9 cellular contexts compared by ENCODE assay signal in genomic region chr3:10196389-10197052, GRCh38. TPM values are rescaled to one million over a fixed set of nuclear protein-coding genes. Genes with fewer than 3 reads are reported as not detected.
DNase-seq lines count a peak whose midpoint lies in the region; ATAC-seq, FAIRE-seq and TF ChIP-seq lines count a peak whose summit lies in the region.
"Had no signal": no experiment of that assay in that cellular context is flagged by ENCODE, and none has a peak within 500 bp of the region (broad histone marks: within the 10 kb centered on the region; RNA-seq: fewer than 3 reads in every experiment).

No MANE protein-coding gene starts in this region.

- in situ Hi-C loops in K562 (cut with MboI), result no loop called here

- H3K9me3 Mint-ChIP-seq in CD14-positive monocyte, result peaks cover 0 to 2% (median 0%) of the 10 kb centered on the region in 7 donors
- no peaks in the 10 kb centered on the region for H3K9me3 Mint-ChIP-seq in natural killer cell treated with Interleukin-12 subunit alpha and Interleukin-12 subunit beta and Interleukin-15 and Interleukin-18, amount 100 ng/mL, for 72 hours

- H3K4me3 Mint-ChIP-seq in CD14-positive monocyte, result peak overlapping the region in 1 of 2 donors; percentile 54
- peak overlapping the region; percentile 83 for H3K4me3 Mint-ChIP-seq in natural killer cell treated with Interleukin-12 subunit alpha and Interleukin-12 subunit beta and Interleukin-15 and Interleukin-18, amount 100 ng/mL, for 72 hours

- H4K20me1 ChIP-seq in MM.1S (ENCODE audit: insufficient read depth, low read length), result no peaks in the 10 kb centered on the region
- H4K20me1 ChIP-seq in K562 (replicated peaks; ENCODE audit: control insufficient read depth, insufficient read depth, low read length), result no peaks in the 10 kb centered on the region

- DNase-seq in CD14-positive monocyte (ENCODE audit: low spot score), result peak; percentile 68
- DNase-seq in MM.1S, result peak; percentile 18
- DNase-seq in K562 (ENCODE audit: extremely low read depth in 1 of 4, low spot score in 3 of 4), result peak in 2 of 4 experiments; percentile 28 to 43
- no peak for DNase-seq in natural killer cell treated with Interleukin-12 subunit alpha and Interleukin-12 subunit beta and Interleukin-15 and Interleukin-18, amount 100 ng/mL, for 72 hours (ENCODE audit: low spot score)
- DNase-seq in body of pancreas, result no peak
- DNase-seq in NCI-H1436 (lab: John Stamatoyannopoulos, UW), result no peak
- DNase-seq: retina had no signal

- FAIRE-seq in K562 (lab: Jason Lieb, UNC), result no peak

- BruUV-seq in K562 (replicated peaks; lab: Mats Ljungman, UMichigan), result no TSS peak

- 62% methylated on average over 12 of the region's 12 CpGs for WGBS in K562 (ENCODE audit: insufficient coverage, low coverage, missing lambda C conversion rate)
- WGBS in body of pancreas, 2 donors, result 67 to 75% methylated on average over 11 to 12 of the region's 12 CpGs

- TF ChIP-seq CTCF in CD14-positive monocyte (IDR thresholded peaks at IDR 0.05) (no peak), MM.1S (IDR thresholded peaks at IDR 0.05; ENCODE audit: low read length) (no peak), K562 (IDR thresholded peaks at IDR 0.05 in 2 of 3, conservative IDR thresholded peaks at IDR 0.05 in 1 of 3; ENCODE audit: insufficient read depth in 2 of 3, low read depth in 1 of 3, low read length in 3 of 3) (no peak), body of pancreas (IDR thresholded peaks at IDR 0.05) (no peak)

- no peak overlapping the region for H3K4me2 ChIP-seq in MM.1S (ENCODE audit: low read depth, low read length)
- H3K4me2 ChIP-seq in K562 (ENCODE audit: insufficient read depth, low read length), result peak overlapping the region; percentile 9; the same call in 1 of the 2 replicates

- no peaks in the 10 kb centered on the region for H3K9me3 ChIP-seq in MM.1S (replicated peaks; ENCODE audit: insufficient read depth, low read length)
- H3K9me3 ChIP-seq in K562 (replicated peaks; ENCODE audit: control insufficient read depth, insufficient read depth, low read depth, low read length), result no peaks in the 10 kb centered on the region
- H3K9me3 ChIP-seq in body of pancreas, result no peaks in the 10 kb centered on the region

- H3K79me2 ChIP-seq in MM.1S (ENCODE audit: low read length) (no peaks in the 10 kb centered on the region), K562 (ENCODE audit: control insufficient read depth, insufficient read depth, low read length) (no peaks in the 10 kb centered on the region)

- no peaks in the 10 kb centered on the region for H3K9me2 ChIP-seq in MM.1S (replicated peaks; ENCODE audit: insufficient read depth, low read length)

- peak overlapping the region in 6 of 7 donors; percentile 83 to 96 (median 88) for H3K27ac Mint-ChIP-seq in CD14-positive monocyte
- H3K27ac Mint-ChIP-seq in natural killer cell treated with Interleukin-12 subunit alpha and Interleukin-12 subunit beta and Interleukin-15 and Interleukin-18, amount 100 ng/mL, for 72 hours, result peak overlapping the region; percentile 97 to 98

- ATAC-seq in K562, result no peak
- ATAC-seq in natural killer cell treated with Interleukin-12 subunit alpha and Interleukin-12 subunit beta and Interleukin-15 and Interleukin-18, amount 100 ng/mL, for 72 hours, result no peak
- ATAC-seq in body of pancreas, result no peak
- ATAC-seq in GM19324 (IDR thresholded peaks at IDR 0.05; ENCODE audit: low FRiP score, unreplicated experiment), result no peak
- no peak for ATAC-seq in HG03571 (IDR thresholded peaks at IDR 0.05; ENCODE audit: unreplicated experiment)

- H3K36me3 ChIP-seq in MM.1S (replicated peaks; ENCODE audit: insufficient read depth, low read length), result no peaks in the 10 kb centered on the region
- H3K36me3 ChIP-seq in K562 (ENCODE audit: control insufficient read depth, insufficient read depth, low read length), result no peaks in the 10 kb centered on the region
- no peaks in the 10 kb centered on the region for H3K36me3 ChIP-seq in body of pancreas (replicated peaks in 1 of 2; ENCODE audit: insufficient read depth in 1 of 2, low read depth in 2 of 2)

- no peaks in the 10 kb centered on the region for H3K27me3 ChIP-seq in MM.1S (replicated peaks; ENCODE audit: insufficient read depth, low read length)
- H3K27me3 ChIP-seq in K562 (ENCODE audit: control insufficient read depth in 2 of 2, insufficient read depth in 2 of 2, low read length in 2 of 2), result no peaks in the 10 kb centered on the region
- no peaks in the 10 kb centered on the region for H3K27me3 ChIP-seq in body of pancreas

- no peak overlapping the region for H2AFZ ChIP-seq in MM.1S (ENCODE audit: low read length)
- peak overlapping the region; percentile 57 for H2AFZ ChIP-seq in K562 (ENCODE audit: low read depth, low read length)

- POLR2A ChIA-PET in K562 (lab: Yijun Ruan, JAX), result interaction anchor here (1.0 to 1.5 kb wide), 2 partner anchors 10 to 31 kb away, joined by 3 to 4 read pairs; no protein-coding TSS in a partner anchor

- no peak overlapping the region for H3K27ac ChIP-seq in MM.1S (ENCODE audit: low read length)
- no peak overlapping the region for H3K27ac ChIP-seq in K562 (ENCODE audit: extremely low read depth, low read depth, low read length)
- H3K27ac ChIP-seq in body of pancreas, result no peak overlapping the region

- H3K36me3 Mint-ChIP-seq in CD14-positive monocyte, result peaks cover 16 to 20% of the 10 kb centered on the region in 2 donors
- H3K36me3 Mint-ChIP-seq in natural killer cell treated with Interleukin-12 subunit alpha and Interleukin-12 subunit beta and Interleukin-15 and Interleukin-18, amount 100 ng/mL, for 72 hours, result peaks cover 10% of the 10 kb centered on the region

- TF ChIP-seq POLR2A in K562 (conservative IDR thresholded peaks at IDR 0.05) (no peak), body of pancreas (IDR thresholded peaks at IDR 0.05) (no peak)

- H3K4me1 ChIP-seq in MM.1S (ENCODE audit: low read length) (peaks cover 20% of the 10 kb centered on the region), K562 (replicated peaks in 1 of 2; ENCODE audit: control insufficient read depth in 2 of 2, insufficient read depth in 2 of 2, low read length in 2 of 2) (peaks cover 63 to 67% of the 10 kb centered on the region in 2 experiments), body of pancreas (peaks cover 38% of the 10 kb centered on the region)

- H3K27me3 Mint-ChIP-seq in CD14-positive monocyte (ENCODE audit: low read depth in 3 of 3), result peaks cover 0 to 6% (median 0%) of the 10 kb centered on the region in 3 donors
- H3K27me3 Mint-ChIP-seq in natural killer cell treated with Interleukin-12 subunit alpha and Interleukin-12 subunit beta and Interleukin-15 and Interleukin-18, amount 100 ng/mL, for 72 hours, result no peaks in the 10 kb centered on the region

- no peak overlapping the region for H3K9ac ChIP-seq in MM.1S (ENCODE audit: low read length)
- peak overlapping the region in 1 of 2 experiments; percentile 83; a peak in 2 of 4 replicates for H3K9ac ChIP-seq in K562 (ENCODE audit: insufficient read depth in 1 of 2, low read depth in 2 of 2, low read length in 2 of 2)

- no peak for TF ChIP-seq RAD21 in K562 (CRISPR knock-in tag; conservative IDR thresholded peaks at IDR 0.05 in 1 of 2, IDR thresholded peaks at IDR 0.05 in 1 of 2)

- intact Hi-C loops in CD14-positive monocyte (cut with micrococcal nuclease), result loop anchor here in 1 of 2 donors (5.0 kb wide), 1 partner anchor 34 kb away; the partner anchor contains the start of gene IRAK2
- intact Hi-C loops in K562 (cut with micrococcal nuclease), result no loop called here
- intact Hi-C loops in body of pancreas (cut with DNase I), result no loop called here

- TF ChIP-seq EP300 in K562 (IDR thresholded peaks at IDR 0.05; ENCODE audit: low read length), result no peak

- CTCF ChIA-PET in K562 (lab: Yijun Ruan, JAX; ENCODE audit: low intra/inter-chr PET ratio), result no interaction called here

- H3K9me1 ChIP-seq in K562 (ENCODE audit: control insufficient read depth, insufficient read depth, low read length), result peaks cover 4% of the 10 kb centered on the region

- H3F3A ChIP-seq in MM.1S (ENCODE audit: insufficient read depth, low read length), result peaks cover 11% of the 10 kb centered on the region; the same call in 1 of the 2 replicates

- peaks cover 72% of the 10 kb centered on the region for H3K4me1 Mint-ChIP-seq in CD14-positive monocyte
- H3K4me1 Mint-ChIP-seq in natural killer cell treated with Interleukin-12 subunit alpha and Interleukin-12 subunit beta and Interleukin-15 and Interleukin-18, amount 100 ng/mL, for 72 hours (ENCODE audit: low read depth in 2 of 2), result peaks cover 73 to 74% of the 10 kb centered on the region in 2 donors

- H3K4me3 ChIP-seq in MM.1S (ENCODE audit: low read length) (no peak overlapping the region), K562 (no peak overlapping the region), body of pancreas (no peak overlapping the region)

RNA-seq across cellular contexts. Expression of gene IRAK2, which starts 31.8 kb away (rescaled TPM):
- 1 to 10 TPM in 1 of 2 donors, under 1 TPM in 1; 0.78 to 1.5 TPM for polyA plus RNA-seq in CD14-positive monocyte
- 3.6 and 5.6 TPM in 2 replicates for total RNA-seq in K562 (2011; cell fraction: chromatin; rRNA removed; ENCODE audit: low replicate concordance)
- 3.4 and 4.5 TPM in 2 replicates for total RNA-seq in K562 (2011; cell fraction: nucleolus; rRNA removed)
- total RNA-seq in K562 (2011; cell fraction: nucleoplasm; rRNA removed), result 3.7 and 4.1 TPM in 2 replicates
- 2.5 and 4.7 TPM in 2 replicates for total RNA-seq in K562 (2014; rRNA removed)
- total RNA-seq in K562 (2014; rRNA removed; fragmentation: Illumina TruSeq; extraction: Trizol), result 2.7 TPM in 2 replicates
- total RNA-seq in K562 (2015; rRNA removed; fragmentation: Illumina TruSeq; extraction: Trizol), result 1.7 and 1.8 TPM in 2 replicates
- 3.1 and 3.2 TPM in 2 replicates for total RNA-seq in K562 (2021)
- polyA plus RNA-seq in K562 (2011; rRNA removed), result 3.6 and 4.4 TPM in 2 replicates
- polyA plus RNA-seq in K562 (2011; cell fraction: cytosol; rRNA removed), result 4.2 and 5.7 TPM in 2 replicates
- 1.3 and 1.9 TPM in 2 replicates for polyA plus RNA-seq in K562 (2011; cell fraction: nucleus; rRNA removed)
- polyA plus RNA-seq in K562 (2012), result 1.8 and 2.8 TPM in 2 replicates
- 3.2 and 3.8 TPM in 2 replicates for polyA plus RNA-seq in K562 (2014; fragmentation: Illumina TruSeq; extraction: Trizol)
- 1 to 10 TPM in 1 of 2 experiments, under 1 TPM in 1; 0.42 to 1.0 TPM for polyA plus RNA-seq in K562 (2014; fragmentation: Nextera tagmentation; extraction: Ambion mirVana)
- polyA plus RNA-seq in K562 (2014; rRNA removed), result 2.7 and 2.9 TPM in 2 replicates
- polyA minus RNA-seq in K562 (2011; rRNA and poly(A)+ RNA removed), result 2.3 and 3.5 TPM in 2 replicates
- polyA minus RNA-seq in K562 (2011; cell fraction: cytosol; rRNA and poly(A)+ RNA removed), result 1.9 and 3.1 TPM in 2 replicates
- polyA minus RNA-seq in K562 (2011; cell fraction: nucleus; rRNA and poly(A)+ RNA removed), result 1.1 and 1.2 TPM in 2 replicates
- total RNA-seq in natural killer cell treated with Interleukin-12 subunit alpha and Interleukin-12 subunit beta and Interleukin-15 and Interleukin-18, amount 100 ng/mL, for 72 hours, result 10 to 100 TPM; 35.1 to 78.4 TPM
- total RNA-seq in body of pancreas, result 1 to 10 TPM in 1 of 2 donors, under 1 TPM in 1; 0.99 to 3.9 TPM

RNA-seq across cellular contexts. Expression of gene TATDN2, which starts 51.7 kb away (rescaled TPM):
- polyA plus RNA-seq in CD14-positive monocyte (1 to 10 TPM; 6.0 TPM), K562 (2011; rRNA removed) (20.8 and 27.2 TPM in 2 replicates), K562 (2014; fragmentation: Illumina TruSeq; extraction: Trizol) (34.9 and 36.6 TPM in 2 replicates), K562 (2014; fragmentation: Nextera tagmentation; extraction: Ambion mirVana) (1 to 10 TPM; 5.2 to 7.9 TPM), K562 (2014; rRNA removed) (23.7 and 28.0 TPM in 2 replicates)
- total RNA-seq in K562 (2011; cell fraction: chromatin; rRNA removed; ENCODE audit: low replicate concordance), result 72.5 and 115 TPM in 2 replicates
- total RNA-seq in K562 (2011; cell fraction: nucleolus; rRNA removed), result 71.2 and 76.0 TPM in 2 replicates
- 73.4 and 78.1 TPM in 2 replicates for total RNA-seq in K562 (2011; cell fraction: nucleoplasm; rRNA removed)
- total RNA-seq in K562 (2014; rRNA removed) (10.9 and 14.7 TPM in 2 replicates), K562 (2014; rRNA removed; fragmentation: Illumina TruSeq; extraction: Trizol) (25.0 and 25.8 TPM in 2 replicates), K562 (2015; rRNA removed; fragmentation: Illumina TruSeq; extraction: Trizol) (29.0 and 30.3 TPM in 2 replicates), K562 (2021) (38.8 and 44.7 TPM in 2 replicates), body of pancreas (10 to 100 TPM; 15.3 to 19.8 TPM)
- polyA plus RNA-seq in K562 (2011; cell fraction: cytosol; rRNA removed), result 20.7 and 21.3 TPM in 2 replicates
- polyA plus RNA-seq in K562 (2011; cell fraction: nucleus; rRNA removed), result 33.0 and 34.2 TPM in 2 replicates
- polyA plus RNA-seq in K562 (2012), result 25.7 and 36.1 TPM in 2 replicates
- polyA minus RNA-seq in K562 (2011; rRNA and poly(A)+ RNA removed), result 27.0 and 40.2 TPM in 2 replicates
- 13.5 and 22.0 TPM in 2 replicates for polyA minus RNA-seq in K562 (2011; cell fraction: cytosol; rRNA and poly(A)+ RNA removed)
- 27.6 and 34.4 TPM in 2 replicates for polyA minus RNA-seq in K562 (2011; cell fraction: nucleus; rRNA and poly(A)+ RNA removed)
- total RNA-seq in natural killer cell treated with Interleukin-12 subunit alpha and Interleukin-12 subunit beta and Interleukin-15 and Interleukin-18, amount 100 ng/mL, for 72 hours, result 10 to 100 TPM; 66.3 to 93.3 TPM

RNA-seq across cellular contexts. Expression of gene VHL, which starts 54.9 kb away (rescaled TPM):
- polyA plus RNA-seq in CD14-positive monocyte (10 to 100 TPM in 1 of 2 donors, 1 to 10 TPM in 1; 9.6 to 15.3 TPM), K562 (2011; rRNA removed) (49.8 and 55.3 TPM in 2 replicates), K562 (2014; fragmentation: Illumina TruSeq; extraction: Trizol) (73.5 and 84.1 TPM in 2 replicates), K562 (2014; fragmentation: Nextera tagmentation; extraction: Ambion mirVana) (10 to 100 TPM; 16.3 to 22.7 TPM), K562 (2014; rRNA removed) (58.7 and 74.2 TPM in 2 replicates)
- 75.2 and 83.6 TPM in 2 replicates for total RNA-seq in K562 (2011; cell fraction: chromatin; rRNA removed; ENCODE audit: low replicate concordance)
- 45.5 and 50.2 TPM in 2 replicates for total RNA-seq in K562 (2011; cell fraction: nucleolus; rRNA removed)
- total RNA-seq in K562 (2011; cell fraction: nucleoplasm; rRNA removed), result 91.8 and 160 TPM in 2 replicates
- total RNA-seq in K562 (2014; rRNA removed) (73.9 and 82.2 TPM in 2 replicates), K562 (2014; rRNA removed; fragmentation: Illumina TruSeq; extraction: Trizol) (109 and 120 TPM in 2 replicates), K562 (2015; rRNA removed; fragmentation: Illumina TruSeq; extraction: Trizol) (90.5 and 91.1 TPM in 2 replicates), K562 (2021) (79.4 and 93.6 TPM in 2 replicates), body of pancreas (10 to 100 TPM; 23.6 to 41.9 TPM)
- 19.7 and 34.1 TPM in 2 replicates for polyA plus RNA-seq in K562 (2011; cell fraction: cytosol; rRNA removed)
- 35.5 and 39.4 TPM in 2 replicates for polyA plus RNA-seq in K562 (2011; cell fraction: nucleus; rRNA removed)
- polyA plus RNA-seq in K562 (2012), result 78.7 and 123 TPM in 2 replicates
- 70.6 and 72.7 TPM in 2 replicates for polyA minus RNA-seq in K562 (2011; rRNA and poly(A)+ RNA removed)
- polyA minus RNA-seq in K562 (2011; cell fraction: cytosol; rRNA and poly(A)+ RNA removed), result 22.2 and 30.4 TPM in 2 replicates
- 11.8 and 13.1 TPM in 2 replicates for polyA minus RNA-seq in K562 (2011; cell fraction: nucleus; rRNA and poly(A)+ RNA removed)
- 10 to 100 TPM; 66.8 to 77.5 TPM for total RNA-seq in natural killer cell treated with Interleukin-12 subunit alpha and Interleukin-12 subunit beta and Interleukin-15 and Interleukin-18, amount 100 ng/mL, for 72 hours

Comparison
In these comparisons a context has a peak if more than half of its experiments do, and no peak if none do; other contexts are left out.
1. DNase-seq: peak in CD14-positive monocyte (single experiment) and MM.1S (single experiment); none in natural killer cell treated with Interleukin-12 subunit alpha and Interleukin-12 subunit beta and Interleukin-15 and Interleukin-18, amount 100 ng/mL, for 72 hours (single experiment), body of pancreas (0 of 4) and NCI-H1436 (single experiment).
2. RNA of gene IRAK2, which starts 31.8 kb away (total RNA-seq): 35.1 to 78.4 TPM in natural killer cell treated with Interleukin-12 subunit alpha and Interleukin-12 subunit beta and Interleukin-15 and Interleukin-18, amount 100 ng/mL, for 72 hours; 0.99 to 3.9 TPM in body of pancreas and 1.7 to 5.6 TPM in K562; every median in the first group is over 4 times any median in the second.